In the genomic region with DNA sequence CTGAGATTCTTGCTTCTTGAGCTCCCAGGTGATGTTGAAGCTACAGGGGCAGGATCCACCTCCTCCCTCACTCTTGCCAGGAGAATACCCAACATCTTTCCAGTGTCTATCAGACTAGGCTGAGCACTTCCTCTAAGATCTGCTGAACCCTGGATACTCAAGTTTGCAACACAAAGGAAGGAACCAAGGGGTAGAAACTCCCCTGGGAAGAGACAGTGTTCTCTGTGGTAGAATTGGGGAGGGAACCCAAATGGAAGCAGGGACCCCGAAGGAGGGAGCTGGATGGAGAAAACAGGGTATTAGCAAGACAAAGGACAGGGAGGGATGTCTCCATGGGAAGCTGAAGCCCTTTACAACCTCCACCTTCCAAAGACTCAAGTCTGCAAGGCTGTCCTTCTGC, we compare ENCODE assay signal across 15 cellular contexts.
DNase-seq lines count a peak whose midpoint lies in the region; ATAC-seq, FAIRE-seq and TF ChIP-seq lines count a peak whose summit lies in the region.
"Had no signal": no experiment of that assay in that cellular context is flagged by ENCODE, and none has a peak within 500 bp of the region (broad histone marks: within the 10 kb centered on the region; RNA-seq: fewer than 3 reads in every experiment).

No MANE protein-coding gene starts in this region.

- H3K79me1 ChIP-seq in H1 (ENCODE audit: low read depth, low read length): no peaks in the 10 kb centered on the region

- H3K4me3 ChIP-seq in BLaER1 treated with 17β-estradiol and CSF1 and Interleukin-3, amounts not matched to agents 10 nM and 100 nM: no peak overlapping the region
- 0 out of 2 replicates have a peak overlapping the region, but pooled peaks have one; percentile 14 for H3K4me3 ChIP-seq in HUES6 (ENCODE audit: low read depth, low read length)
- H3K4me3 ChIP-seq in H1 (ENCODE audit: extremely low read depth in 1 of 4, insufficient read depth in 2 of 4, low read depth in 3 of 4, low read length in 4 of 4): no peak overlapping the region
- H3K4me3 ChIP-seq in iPS-20b (ENCODE audit: low read length): peak overlapping the region; percentile 32; the same call in 1 of the 2 replicates

- H3K36me3 Mint-ChIP-seq in stimulated activated memory B cell treated with anti-CD40 and anti-IgM and Interleukin-4, amounts not matched to agents 10 μg/mL and 1 μg/mL and 100 μg/mL, for 72 hours: no peaks in the 10 kb centered on the region

- TF ChIP-seq CTCF in H1 (IDR thresholded peaks at IDR 0.05; ENCODE audit: control extremely low read depth in 1 of 3, insufficient read depth in 1 of 3, low read depth in 1 of 3, low read length in 3 of 3): no peak

- H4K8ac ChIP-seq in H1 (ENCODE audit: extremely low read depth, insufficient read depth, low read length): no peak overlapping the region

- TF ChIP-seq EP300 in H1 (IDR thresholded peaks at IDR 0.05; ENCODE audit: borderline replicate concordance in 1 of 2, low read depth in 2 of 2, low read length in 2 of 2): peak in 1 of 2 experiments; percentile 31; a peak in 1 of 3 replicates

- no peaks in the 10 kb centered on the region for H4K20me1 ChIP-seq in BLaER1 treated with 17β-estradiol and CSF1 and Interleukin-3, amounts not matched to agents 10 nM and 100 nM
- H4K20me1 ChIP-seq in H1 (replicated peaks in 1 of 2; ENCODE audit: control insufficient read depth in 1 of 2, insufficient read depth in 2 of 2, low read length in 2 of 2): no peaks in the 10 kb centered on the region

- no peak overlapping the region for H3K18ac ChIP-seq in H1 (ENCODE audit: extremely low read depth, low read length)

- no peak overlapping the region for H3K4ac ChIP-seq in H1 (replicated peaks; ENCODE audit: insufficient read length, low read depth, low read length)

- H2BK120ac ChIP-seq in H1 (replicated peaks; ENCODE audit: low read depth, low read length): no peak overlapping the region

- ATAC-seq in stimulated activated memory B cell treated with anti-CD40 and anti-IgM and Interleukin-4, amounts not matched to agents 10 μg/mL and 1 μg/mL and 100 μg/mL, for 72 hours: no peak

- peak in 1 of 2 experiments; percentile 10; a peak in 1 of 4 replicates for TF ChIP-seq RAD21 in H1 (IDR thresholded peaks at IDR 0.05 in 1 of 2, conservative IDR thresholded peaks at IDR 0.05 in 1 of 2; ENCODE audit: low read depth in 2 of 2, low read length in 2 of 2)

- no peak overlapping the region for H3K56ac ChIP-seq in H1 (replicated peaks; ENCODE audit: insufficient read length, low read depth, low read length)

- DNase-seq in H1 (ENCODE audit: low read depth in 1 of 2, low spot score in 2 of 2) (no peak), superior temporal gyrus (ENCODE audit: extremely low spot score) (no peak), SW480 (ENCODE audit: low spot score) (no peak), T-helper 1 cell (no peak)
- DNase-seq: 8988T; AML-193; C1 segment of cervical spinal cord; Calu3; CD4-positive, alpha-beta T cell; DMS 273 treated with DMSO at 0.1 percent for 48 hours had no signal

- no peak overlapping the region for H2AFZ ChIP-seq in H1 (ENCODE audit: low read length)

- H2BK5ac ChIP-seq in H1 (ENCODE audit: low read depth, low read length): no peak overlapping the region

- H3K9me3 ChIP-seq in BLaER1 treated with 17β-estradiol and CSF1 and Interleukin-3, amounts not matched to agents 10 nM and 100 nM (replicated peaks in 1 of 11): no peaks in the 10 kb centered on the region
- H3K9me3 ChIP-seq in HUES6 (ENCODE audit: control insufficient read depth, insufficient read depth, low read depth, low read length) (no peaks in the 10 kb centered on the region), H1 (ENCODE audit: insufficient read depth in 2 of 2, low read depth in 1 of 2, low read length in 1 of 2) (no peaks in the 10 kb centered on the region), iPS-20b (ENCODE audit: insufficient read depth, low read depth, low read length) (no peaks in the 10 kb centered on the region)

- H3K4me3 Mint-ChIP-seq in stimulated activated memory B cell treated with anti-CD40 and anti-IgM and Interleukin-4, amounts not matched to agents 10 μg/mL and 1 μg/mL and 100 μg/mL, for 72 hours: no peak overlapping the region
- H3K4me3 Mint-ChIP-seq: CD4-positive, alpha-beta T cell had no signal

- H3K9me3 Mint-ChIP-seq in stimulated activated memory B cell treated with anti-CD40 and anti-IgM and Interleukin-4, amounts not matched to agents 10 μg/mL and 1 μg/mL and 100 μg/mL, for 72 hours: no peaks in the 10 kb centered on the region
- H3K9me3 Mint-ChIP-seq: CD4-positive, alpha-beta T cell had no signal

- no peaks in the 10 kb centered on the region for H3K79me2 ChIP-seq in H1 (ENCODE audit: control insufficient read depth in 1 of 2, insufficient read depth in 2 of 2, low read length in 2 of 2)

- H3K23ac ChIP-seq in H1 (ENCODE audit: insufficient read length): no peak overlapping the region

- CTCF ChIA-PET in H1 (lab: Charles Lee; ENCODE audit: partially characterized antibody): interaction anchor here (0.6 to 2.5 kb wide), 5 partner anchors 9 to 546 kb away, joined by 3 to 7 read pairs (median 6); no protein-coding TSS in a partner anchor

- no peak overlapping the region for H3K27ac Mint-ChIP-seq in stimulated activated memory B cell treated with anti-CD40 and anti-IgM and Interleukin-4, amounts not matched to agents 10 μg/mL and 1 μg/mL and 100 μg/mL, for 72 hours
- H3K27ac Mint-ChIP-seq: CD4-positive, alpha-beta T cell had no signal

- H3K27me3 Mint-ChIP-seq in stimulated activated memory B cell treated with anti-CD40 and anti-IgM and Interleukin-4, amounts not matched to agents 10 μg/mL and 1 μg/mL and 100 μg/mL, for 72 hours: peaks cover 6% of the 10 kb centered on the region

- no peak overlapping the region for H4K5ac ChIP-seq in H1 (ENCODE audit: insufficient read length, low read depth, low read length)

- H3K23me2 ChIP-seq in H1 (ENCODE audit: low read depth, low read length): no peaks in the 10 kb centered on the region

- no peaks in the 10 kb centered on the region for H3K36me3 ChIP-seq in BLaER1 treated with 17β-estradiol and CSF1 and Interleukin-3, amounts not matched to agents 10 nM and 100 nM
- H3K36me3 ChIP-seq in HUES6 (ENCODE audit: control insufficient read depth, insufficient read depth, low read length) (no peaks in the 10 kb centered on the region), H1 (ENCODE audit: control insufficient read depth in 2 of 4, insufficient read depth in 4 of 4, low read length in 3 of 4) (no peaks in the 10 kb centered on the region), iPS-20b (ENCODE audit: insufficient read depth, low read depth, low read length) (no peaks in the 10 kb centered on the region)

- FAIRE-seq in H1 (lab: Jason Lieb, UNC): peak; percentile 96
- FAIRE-seq: H54 had no signal

- H3K4me1 Mint-ChIP-seq in stimulated activated memory B cell treated with anti-CD40 and anti-IgM and Interleukin-4, amounts not matched to agents 10 μg/mL and 1 μg/mL and 100 μg/mL, for 72 hours: no peaks in the 10 kb centered on the region

- WGBS in H1 (ENCODE audit: extremely low coverage in 1 of 2, insufficient coverage in 1 of 2, insufficient read length in 1 of 2, insufficient replicate concordance in 2 of 2, low coverage in 1 of 2, low lambda C conversion rate in 2 of 2, missing lambda C conversion rate in 1 of 2), 2 experiments: 11% methylated on average over 1 of the region's 1 CpG; no CpG with 5 or more reads in 1 of the 2 experiments

- no peak overlapping the region for H2BK12ac ChIP-seq in H1 (ENCODE audit: low read depth, low read length)

- peaks cover 0 to 9% (median 0%) of the 10 kb centered on the region in 11 experiments; a peak in 3 of 22 replicates for H3K27me3 ChIP-seq in BLaER1 treated with 17β-estradiol and CSF1 and Interleukin-3, amounts not matched to agents 10 nM and 100 nM
- H3K27me3 ChIP-seq in HUES6 (ENCODE audit: control insufficient read depth, insufficient read depth, low read length): no peaks in the 10 kb centered on the region
- no peaks in the 10 kb centered on the region for H3K27me3 ChIP-seq in H1 (replicated peaks in 1 of 4; ENCODE audit: control insufficient read depth in 3 of 4, extremely low read depth in 1 of 4, insufficient read depth in 3 of 4, low read length in 3 of 4)
- H3K27me3 ChIP-seq in iPS-20b (ENCODE audit: insufficient read depth, low read length): no peaks in the 10 kb centered on the region

- H2AK5ac ChIP-seq in H1 (ENCODE audit: low read depth, low read length): no peak overlapping the region

- no peak overlapping the region for H2BK20ac ChIP-seq in H1 (ENCODE audit: low read length)

- POLR2A ChIA-PET in H1 (lab: Charles Lee; ENCODE audit: partially characterized antibody): interaction anchor here (2.9 kb wide), 1 partner anchor 8 kb away, joined by 11 read pairs; no protein-coding TSS in a partner anchor

- peaks cover 17 to 41% (median 29%) of the 10 kb centered on the region in 10 experiments; a peak in 19 of 20 replicates for H3K4me1 ChIP-seq in BLaER1 treated with 17β-estradiol and CSF1 and Interleukin-3, amounts not matched to agents 10 nM and 100 nM
- peaks cover 26% of the 10 kb centered on the region for H3K4me1 ChIP-seq in HUES6 (ENCODE audit: control insufficient read depth, insufficient read depth, low read length)
- peaks cover 0 to 9% (median 7%) of the 10 kb centered on the region in 4 experiments; a peak in 4 of 7 replicates for H3K4me1 ChIP-seq in H1 (replicated peaks in 1 of 4; ENCODE audit: control insufficient read depth in 3 of 4, insufficient read depth in 4 of 4, low read length in 3 of 4)
- H3K4me1 ChIP-seq in iPS-20b (ENCODE audit: insufficient read depth, low read length): peaks cover 11% of the 10 kb centered on the region

- no peak for TF ChIP-seq POLR2A in H1 (IDR thresholded peaks at IDR 0.05; ENCODE audit: control extremely low read depth in 1 of 2, low read depth in 2 of 2, low read length in 2 of 2)

- no peak overlapping the region for H3K14ac ChIP-seq in H1 (ENCODE audit: insufficient read length)

- H4K91ac ChIP-seq in H1 (replicated peaks; ENCODE audit: insufficient read length, low read length): no peak overlapping the region

- H3K4me2 ChIP-seq in BLaER1 treated with 17β-estradiol and CSF1 and Interleukin-3, amounts not matched to agents 10 nM and 100 nM: peak overlapping the region in 8 of 11 experiments; percentile 26 to 59 (median 40); a peak in 15 of 22 replicates
- peak overlapping the region; percentile 6 to 46; a peak in 1 of 4 replicates for H3K4me2 ChIP-seq in H1 (ENCODE audit: insufficient read depth in 1 of 2, low read depth in 2 of 2, low read length in 2 of 2)

- H3K9ac ChIP-seq in BLaER1 treated with 17β-estradiol and CSF1 and Interleukin-3, amounts not matched to agents 10 nM and 100 nM: no peak overlapping the region
- no peak overlapping the region for H3K9ac ChIP-seq in HUES6 (ENCODE audit: low read length)
- no peak overlapping the region for H3K9ac ChIP-seq in H1 (replicated peaks in 1 of 4; ENCODE audit: extremely low read depth in 1 of 4, low read depth in 3 of 4, low read length in 3 of 4)
- no peak overlapping the region for H3K9ac ChIP-seq in iPS-20b (ENCODE audit: low read depth, low read length)

- no peak overlapping the region for H2BK15ac ChIP-seq in H1 (ENCODE audit: low read length)

- no peak overlapping the region for H3K27ac ChIP-seq in BLaER1 treated with 17β-estradiol and CSF1 and Interleukin-3, amounts not matched to agents 10 nM and 100 nM
- no peak overlapping the region for H3K27ac ChIP-seq in HUES6 (ENCODE audit: low read depth, low read length)
- H3K27ac ChIP-seq in H1 (ENCODE audit: low read depth, low read length): no peak overlapping the region
- no peak overlapping the region for H3K27ac ChIP-seq in iPS-20b (ENCODE audit: low read length)

Comparison
In these comparisons a context has a peak if more than half of its experiments do, and no peak if none do; other contexts are left out.
1. H3K4me3 ChIP-seq: peak in HUES6 (single experiment) and iPS-20b (single experiment); none in BLaER1 treated with 17β-estradiol and CSF1 and Interleukin-3, amounts not matched to agents 10 nM and 100 nM (0 of 10) and H1 (0 of 4).